Comparison of ENCODE assay signal across 1 cellular context in the genomic region with DNA sequence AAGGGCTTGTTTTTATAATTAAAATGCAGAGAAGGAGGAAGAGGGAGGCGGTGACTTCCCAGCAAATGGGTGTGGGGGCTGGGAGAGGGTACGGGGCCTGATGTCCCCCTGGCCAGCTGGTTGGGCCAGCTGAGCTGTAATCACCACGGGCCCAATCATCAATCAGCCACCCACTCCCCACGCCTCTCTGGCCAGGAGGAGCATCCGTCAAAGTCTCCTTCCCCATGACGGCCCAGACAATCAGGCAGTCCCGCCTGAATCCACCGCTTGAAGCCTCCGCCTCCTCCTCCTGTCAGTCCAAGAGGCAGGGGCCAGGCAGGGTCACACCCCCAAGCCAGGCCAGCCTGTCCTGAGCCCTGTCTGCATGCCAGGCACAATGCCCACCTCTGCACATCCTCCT.
TF ChIP-seq lines count a peak whose summit lies in the region.

No MANE protein-coding gene starts in this region.

TF ChIP-seq in H1, 55 proteins besides CTCF, POLR2A, EP300 and RAD21 (continued from another document):
- no peak for TF ChIP-seq CBX8 (IDR thresholded peaks at IDR 0.05; ENCODE audit: borderline replicate concordance, low read depth, low read length)
- no peak for TF ChIP-seq ATF3 (IDR thresholded peaks at IDR 0.05; ENCODE audit: insufficient read depth, low read depth, low read length)
- TF ChIP-seq E2F6 (IDR thresholded peaks at IDR 0.05) = no peak
- no peak for TF ChIP-seq PHF8 (conservative IDR thresholded peaks at IDR 0.05; ENCODE audit: low read depth, low read length)
- no peak for TF ChIP-seq GTF2F1 (IDR thresholded peaks at IDR 0.05; ENCODE audit: borderline replicate concordance, low read depth, low read length)
- TF ChIP-seq NANOG (IDR thresholded peaks at IDR 0.05; ENCODE audit: insufficient read depth, low read depth, low read length, poor library complexity, severe bottlenecking) = no peak
- TF ChIP-seq RFX5 (IDR thresholded peaks at IDR 0.05; ENCODE audit: borderline replicate concordance, low read depth, low read length) = no peak
- no peak for TF ChIP-seq RXRA (IDR thresholded peaks at IDR 0.05; ENCODE audit: insufficient read depth, low read depth, low read length)
